9 cellular contexts compared by ENCODE assay signal in genomic region chr10:32795598-32796183, GRCh38.
A peak's percentile ranks its signal among the peaks of the same experiment; 100 is the strongest.
DNase-seq lines count a peak whose midpoint lies in the region; ATAC-seq and TF ChIP-seq lines count a peak whose summit lies in the region.
"Had no signal": no experiment of that assay in that cellular context is flagged by ENCODE, and none has a peak within 500 bp of the region (broad histone marks: within the 10 kb centered on the region; RNA-seq: fewer than 3 reads in every experiment).

No MANE protein-coding gene starts in this region.

- H3K4me3 ChIP-seq in gastrocnemius medialis, result no peak overlapping the region
- H3K4me3 ChIP-seq: BLaER1 treated with 17β-estradiol and CSF1 and Interleukin-3, amounts not matched to agents 10 nM and 100 nM had no signal

- no peaks in the 10 kb centered on the region for H3K9me3 ChIP-seq in gastrocnemius medialis
- H3K9me3 ChIP-seq: BLaER1 treated with 17β-estradiol and CSF1 and Interleukin-3, amounts not matched to agents 10 nM and 100 nM had no signal

- ATAC-seq in gastrocnemius medialis (no peak), HG02840 (IDR thresholded peaks at IDR 0.05; ENCODE audit: low FRiP score, unreplicated experiment) (no peak), HG03571 (IDR thresholded peaks at IDR 0.05; ENCODE audit: unreplicated experiment) (no peak)

- H3K36me3 ChIP-seq in gastrocnemius medialis, result no peaks in the 10 kb centered on the region
- H3K36me3 ChIP-seq: BLaER1 treated with 17β-estradiol and CSF1 and Interleukin-3, amounts not matched to agents 10 nM and 100 nM had no signal

- H3K27me3 ChIP-seq in gastrocnemius medialis, result no peaks in the 10 kb centered on the region
- H3K27me3 ChIP-seq: BLaER1 treated with 17β-estradiol and CSF1 and Interleukin-3, amounts not matched to agents 10 nM and 100 nM had no signal

- in situ Hi-C loops in gastrocnemius medialis (cut with MboI; ENCODE audit: low sequenced_read_pairs in 4 of 4), result loop anchor here in 2 of 4 donors (5.0 kb wide), 1 partner anchor 212 kb away; no protein-coding TSS in a partner anchor

- H3K4me1 ChIP-seq in gastrocnemius medialis, result no peaks in the 10 kb centered on the region
- H3K4me1 ChIP-seq: BLaER1 treated with 17β-estradiol and CSF1 and Interleukin-3, amounts not matched to agents 10 nM and 100 nM had no signal

- TF ChIP-seq POLR2A in gastrocnemius medialis (IDR thresholded peaks at IDR 0.05), result no peak

- peak; percentile 35 to 67 (median 66) for TF ChIP-seq CTCF in gastrocnemius medialis (IDR thresholded peaks at IDR 0.05 in 4 of 5, conservative IDR thresholded peaks at IDR 0.05 in 1 of 5)

- intact Hi-C loops in gastrocnemius medialis (cut with DNase I; ENCODE audit: low total_unique reads), result loop anchor here (1.0 kb wide), 1 partner anchor 213 kb away; no protein-coding TSS in a partner anchor

- DNase-seq in NCI-H1417 (lab: John Stamatoyannopoulos, UW) (peak; percentile 4 to 52 (median 21)), NCI-H1417 treated with DMSO at 0.1 percent for 48 hours (lab: John Stamatoyannopoulos, UW) (no peak), HPDE6-E6E7 (ENCODE audit: extremely low spot score) (peak; percentile 2), SW480 (ENCODE audit: low spot score) (peak; percentile 47), germinal center (ENCODE audit: low spot score) (peak; percentile 6), gastrocnemius medialis (no peak)

- H3K27ac ChIP-seq in gastrocnemius medialis, result no peak overlapping the region
- H3K27ac ChIP-seq: BLaER1 treated with 17β-estradiol and CSF1 and Interleukin-3, amounts not matched to agents 10 nM and 100 nM had no signal

Comparison
In these comparisons a context has a peak if more than half of its experiments do, and no peak if none do; other contexts are left out.
1. DNase-seq: peak in NCI-H1417 (3 of 3), HPDE6-E6E7 (single experiment), SW480 (single experiment) and germinal center (single experiment); none in NCI-H1417 treated with DMSO at 0.1 percent for 48 hours (single experiment) and gastrocnemius medialis (0 of 2).